8 cellular contexts compared by ENCODE assay signal in genomic region chr12:62210422-62210821, GRCh38. TPM values are rescaled to one million over a fixed set of nuclear protein-coding genes. Genes with fewer than 3 reads are reported as not detected.
DNase-seq lines count a peak whose midpoint lies in the region; ATAC-seq and TF ChIP-seq lines count a peak whose summit lies in the region.

No MANE protein-coding gene starts in this region.

- CTCF ChIA-PET in Calu3 (lab: Charles Lee) = interaction anchor here (0.6 to 0.7 kb wide), 2 partner anchors 11 to 225 kb away, joined by 3 read pairs; no protein-coding TSS in a partner anchor

- H3K27ac Mint-ChIP-seq in Calu3 (ENCODE audit: unreplicated experiment) = no peak overlapping the region
- H3K27ac Mint-ChIP-seq in activated T-helper 2 cell treated with anti-CD3 and anti-CD28 coated beads, Interferon-gamma antibody, Interleukin-2, Interleukin-4, amounts not matched to agents 10 μg/mL and 5 μg/mL and 100 μg/mL, durations not matched to agents 14 hours and 24 hours and 36 hours = no peak overlapping the region

- BruUV-seq in Calu3 (replicated peaks; lab: Mats Ljungman, UMichigan) = no TSS peak

- DNase-seq in Calu3 (peak; percentile 51), T follicular helper cell (ENCODE audit: low read depth) (peak; percentile 12), choroid plexus epithelial cell (ENCODE audit: low read depth) (peak; percentile 75), midbrain (lab: John Stamatoyannopoulos, UW) (peak; percentile 31), sciatic nerve (ENCODE audit: low spot score) (no peak)
- DNase-seq in activated T-helper 2 cell treated with anti-CD3 and anti-CD28 coated beads, Interferon-gamma antibody, Interleukin-2, Interleukin-4, amounts not matched to agents 10 μg/mL and 5 μg/mL and 100 μg/mL, durations not matched to agents 14 hours and 24 hours and 36 hours (ENCODE audit: low spot score) = no peak

- ATAC-seq in GM19035 (IDR thresholded peaks at IDR 0.05; ENCODE audit: unreplicated experiment) (peak; percentile 76), HG03469 (IDR thresholded peaks at IDR 0.05; ENCODE audit: unreplicated experiment) (peak; percentile 56), sciatic nerve (no peak)

- TF ChIP-seq CTCF in Calu3 (IDR thresholded peaks at IDR 0.05; ENCODE audit: unreplicated experiment) = peak; percentile 62
- TF ChIP-seq CTCF in choroid plexus epithelial cell (conservative IDR thresholded peaks at IDR 0.05; ENCODE audit: low read depth, low read length) = peak; percentile 90

- peaks cover 8% of the 10 kb centered on the region for H3K4me1 Mint-ChIP-seq in Calu3 (ENCODE audit: low read depth, unreplicated experiment)
- peaks cover 14% of the 10 kb centered on the region for H3K4me1 Mint-ChIP-seq in activated T-helper 2 cell treated with anti-CD3 and anti-CD28 coated beads, Interferon-gamma antibody, Interleukin-2, Interleukin-4, amounts not matched to agents 10 μg/mL and 5 μg/mL and 100 μg/mL, durations not matched to agents 14 hours and 24 hours and 36 hours (ENCODE audit: low read depth)

- no peak overlapping the region for H3K4me3 ChIP-seq in choroid plexus epithelial cell (ENCODE audit: low read depth, low read length)

- no peaks in the 10 kb centered on the region for H3K27me3 Mint-ChIP-seq in Calu3 (ENCODE audit: unreplicated experiment)
- peaks cover 18% of the 10 kb centered on the region for H3K27me3 Mint-ChIP-seq in activated T-helper 2 cell treated with anti-CD3 and anti-CD28 coated beads, Interferon-gamma antibody, Interleukin-2, Interleukin-4, amounts not matched to agents 10 μg/mL and 5 μg/mL and 100 μg/mL, durations not matched to agents 14 hours and 24 hours and 36 hours (ENCODE audit: low read depth)

- intact Hi-C loops in Calu3 (cut with micrococcal nuclease; ENCODE audit: unreplicated experiment) = no loop called here
- intact Hi-C loops in sciatic nerve (cut with DNase I) = loop anchor here (5.0 kb wide), 1 partner anchor 1938 kb away; no protein-coding TSS in a partner anchor
- intact Hi-C loops in activated T-helper 2 cell treated with anti-CD3 and anti-CD28 coated beads, Interferon-gamma antibody, Interleukin-2, Interleukin-4, amounts not matched to agents 10 μg/mL and 5 μg/mL and 100 μg/mL, durations not matched to agents 14 hours and 24 hours and 36 hours (cut with micrococcal nuclease) = no loop called here

- peaks cover 4% of the 10 kb centered on the region for H3K36me3 Mint-ChIP-seq in Calu3 (ENCODE audit: insufficient read depth, unreplicated experiment)
- H3K36me3 Mint-ChIP-seq in activated T-helper 2 cell treated with anti-CD3 and anti-CD28 coated beads, Interferon-gamma antibody, Interleukin-2, Interleukin-4, amounts not matched to agents 10 μg/mL and 5 μg/mL and 100 μg/mL, durations not matched to agents 14 hours and 24 hours and 36 hours (ENCODE audit: low read depth) = no peaks in the 10 kb centered on the region

- peaks cover 2% of the 10 kb centered on the region for H3K9me3 Mint-ChIP-seq in Calu3 (ENCODE audit: low read depth, unreplicated experiment)
- no peaks in the 10 kb centered on the region for H3K9me3 Mint-ChIP-seq in activated T-helper 2 cell treated with anti-CD3 and anti-CD28 coated beads, Interferon-gamma antibody, Interleukin-2, Interleukin-4, amounts not matched to agents 10 μg/mL and 5 μg/mL and 100 μg/mL, durations not matched to agents 14 hours and 24 hours and 36 hours

- H3K4me3 Mint-ChIP-seq in Calu3 (ENCODE audit: low read depth, unreplicated experiment) = no peak overlapping the region
- no peak overlapping the region for H3K4me3 Mint-ChIP-seq in activated T-helper 2 cell treated with anti-CD3 and anti-CD28 coated beads, Interferon-gamma antibody, Interleukin-2, Interleukin-4, amounts not matched to agents 10 μg/mL and 5 μg/mL and 100 μg/mL, durations not matched to agents 14 hours and 24 hours and 36 hours (ENCODE audit: low read depth)

RNA-seq across cellular contexts. Expression of gene USP15, which starts 49.8 kb away (rescaled TPM):
- total RNA-seq in Calu3 (2022) (66.1 and 82.4 TPM in 2 replicates), sciatic nerve (81.4 TPM)
- 82.4 and 91.1 TPM in 2 replicates for total RNA-seq in activated T-helper 2 cell treated with anti-CD3 and anti-CD28 coated beads, Interferon-gamma antibody, Interleukin-2, Interleukin-4, amounts not matched to agents 10 μg/mL and 5 μg/mL and 100 μg/mL, durations not matched to agents 14 hours and 24 hours and 36 hours

Comparison
In these comparisons a context has a peak if more than half of its experiments do, and no peak if none do; other contexts are left out.
1. DNase-seq: peak in Calu3 (single experiment), T follicular helper cell (single experiment), choroid plexus epithelial cell (single experiment) and midbrain (single experiment); none in sciatic nerve (single experiment) and activated T-helper 2 cell treated with anti-CD3 and anti-CD28 coated beads, Interferon-gamma antibody, Interleukin-2, Interleukin-4, amounts not matched to agents 10 μg/mL and 5 μg/mL and 100 μg/mL, durations not matched to agents 14 hours and 24 hours and 36 hours (single experiment).